ENCODE assay signal across 2 cellular contexts in the genomic region with DNA sequence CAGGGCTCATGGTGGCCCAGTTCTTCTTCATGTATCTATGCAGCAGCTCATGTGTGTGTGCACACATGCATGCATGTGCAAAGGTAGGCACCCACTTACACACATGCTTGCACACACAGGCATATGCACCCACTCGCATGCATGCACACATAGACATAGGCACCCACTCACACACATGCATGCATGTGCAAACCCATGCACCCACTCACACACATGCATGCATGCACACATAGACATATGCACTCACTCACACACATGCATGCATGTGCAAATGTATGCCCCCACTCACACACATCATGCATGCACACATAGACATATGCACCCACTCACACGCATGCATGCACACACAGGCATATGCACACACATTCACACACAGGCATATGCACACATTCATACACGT.
TF ChIP-seq lines count a peak whose summit lies in the region.

No MANE protein-coding gene starts in this region.

TF ChIP-seq in HEK293, 187 proteins besides CTCF, POLR2A, EP300 and RAD21:
- TF ChIP-seq ZNF391 (tag by site-specific recombination; IDR thresholded peaks at IDR 0.05; ENCODE audit: borderline replicate concordance, low read depth) (no peak), KLF16 (tag by site-specific recombination; IDR thresholded peaks at IDR 0.05) (no peak), ZNF423 (tag by site-specific recombination; IDR thresholded peaks at IDR 0.05) (no peak), BCL11B (tag by site-specific recombination; IDR thresholded peaks at IDR 0.05; ENCODE audit: low read depth) (no peak), SALL2 (tag by site-specific recombination; IDR thresholded peaks at IDR 0.05; ENCODE audit: borderline replicate concordance) (no peak)
- TF ChIP-seq, protein P1, sequence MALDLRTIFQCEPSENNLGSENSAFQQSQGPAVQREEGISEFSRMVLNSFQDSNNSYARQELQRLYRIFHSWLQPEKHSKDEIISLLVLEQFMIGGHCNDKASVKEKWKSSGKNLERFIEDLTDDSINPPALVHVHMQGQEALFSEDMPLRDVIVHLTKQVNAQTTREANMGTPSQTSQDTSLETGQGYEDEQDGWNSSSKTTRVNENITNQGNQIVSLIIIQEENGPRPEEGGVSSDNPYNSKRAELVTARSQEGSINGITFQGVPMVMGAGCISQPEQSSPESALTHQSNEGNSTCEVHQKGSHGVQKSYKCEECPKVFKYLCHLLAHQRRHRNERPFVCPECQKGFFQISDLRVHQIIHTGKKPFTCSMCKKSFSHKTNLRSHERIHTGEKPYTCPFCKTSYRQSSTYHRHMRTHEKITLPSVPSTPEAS (tag by site-specific recombination; IDR thresholded peaks at IDR 0.05): 0 out of 2 replicates have a peak, but pooled peaks have one; percentile 14
- TF ChIP-seq, protein P2, sequence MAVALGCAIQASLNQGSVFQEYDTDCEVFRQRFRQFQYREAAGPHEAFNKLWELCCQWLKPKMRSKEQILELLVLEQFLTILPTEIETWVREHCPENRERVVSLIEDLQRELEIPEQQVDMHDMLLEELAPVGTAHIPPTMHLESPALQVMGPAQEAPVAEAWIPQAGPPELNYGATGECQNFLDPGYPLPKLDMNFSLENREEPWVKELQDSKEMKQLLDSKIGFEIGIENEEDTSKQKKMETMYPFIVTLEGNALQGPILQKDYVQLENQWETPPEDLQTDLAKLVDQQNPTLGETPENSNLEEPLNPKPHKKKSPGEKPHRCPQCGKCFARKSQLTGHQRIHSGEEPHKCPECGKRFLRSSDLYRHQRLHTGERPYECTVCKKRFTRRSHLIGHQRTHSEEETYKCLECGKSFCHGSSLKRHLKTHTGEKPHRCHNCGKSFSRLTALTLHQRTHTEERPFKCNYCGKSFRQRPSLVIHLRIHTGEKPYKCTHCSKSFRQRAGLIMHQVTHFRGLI (tag by site-specific recombination; IDR thresholded peaks at IDR 0.05): no peak
- TF ChIP-seq, protein P3, sequence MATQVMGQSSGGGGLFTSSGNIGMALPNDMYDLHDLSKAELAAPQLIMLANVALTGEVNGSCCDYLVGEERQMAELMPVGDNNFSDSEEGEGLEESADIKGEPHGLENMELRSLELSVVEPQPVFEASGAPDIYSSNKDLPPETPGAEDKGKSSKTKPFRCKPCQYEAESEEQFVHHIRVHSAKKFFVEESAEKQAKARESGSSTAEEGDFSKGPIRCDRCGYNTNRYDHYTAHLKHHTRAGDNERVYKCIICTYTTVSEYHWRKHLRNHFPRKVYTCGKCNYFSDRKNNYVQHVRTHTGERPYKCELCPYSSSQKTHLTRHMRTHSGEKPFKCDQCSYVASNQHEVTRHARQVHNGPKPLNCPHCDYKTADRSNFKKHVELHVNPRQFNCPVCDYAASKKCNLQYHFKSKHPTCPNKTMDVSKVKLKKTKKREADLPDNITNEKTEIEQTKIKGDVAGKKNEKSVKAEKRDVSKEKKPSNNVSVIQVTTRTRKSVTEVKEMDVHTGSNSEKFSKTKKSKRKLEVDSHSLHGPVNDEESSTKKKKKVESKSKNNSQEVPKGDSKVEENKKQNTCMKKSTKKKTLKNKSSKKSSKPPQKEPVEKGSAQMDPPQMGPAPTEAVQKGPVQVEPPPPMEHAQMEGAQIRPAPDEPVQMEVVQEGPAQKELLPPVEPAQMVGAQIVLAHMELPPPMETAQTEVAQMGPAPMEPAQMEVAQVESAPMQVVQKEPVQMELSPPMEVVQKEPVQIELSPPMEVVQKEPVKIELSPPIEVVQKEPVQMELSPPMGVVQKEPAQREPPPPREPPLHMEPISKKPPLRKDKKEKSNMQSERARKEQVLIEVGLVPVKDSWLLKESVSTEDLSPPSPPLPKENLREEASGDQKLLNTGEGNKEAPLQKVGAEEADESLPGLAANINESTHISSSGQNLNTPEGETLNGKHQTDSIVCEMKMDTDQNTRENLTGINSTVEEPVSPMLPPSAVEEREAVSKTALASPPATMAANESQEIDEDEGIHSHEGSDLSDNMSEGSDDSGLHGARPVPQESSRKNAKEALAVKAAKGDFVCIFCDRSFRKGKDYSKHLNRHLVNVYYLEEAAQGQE (tag by site-specific recombination; IDR thresholded peaks at IDR 0.05): no peak

TF ChIP-seq in GM12891, 5 proteins besides CTCF, POLR2A, EP300 and RAD21:
- TF ChIP-seq PAX5 (IDR thresholded peaks at IDR 0.05; ENCODE audit: insufficient read depth, low read length, severe bottlenecking) (no peak), POU2F2 (IDR thresholded peaks at IDR 0.05; ENCODE audit: low read depth, low read length) (no peak), SPI1 (IDR thresholded peaks at IDR 0.05; ENCODE audit: low read depth, low read length) (no peak), POLR2AphosphoS5 (IDR thresholded peaks at IDR 0.05; ENCODE audit: low read depth, low read length) (no peak), TAF1 (IDR thresholded peaks at IDR 0.05; ENCODE audit: low read depth, low read length) (no peak)
